Comparison of ENCODE assay signal across 17 cellular contexts in the genomic region with DNA sequence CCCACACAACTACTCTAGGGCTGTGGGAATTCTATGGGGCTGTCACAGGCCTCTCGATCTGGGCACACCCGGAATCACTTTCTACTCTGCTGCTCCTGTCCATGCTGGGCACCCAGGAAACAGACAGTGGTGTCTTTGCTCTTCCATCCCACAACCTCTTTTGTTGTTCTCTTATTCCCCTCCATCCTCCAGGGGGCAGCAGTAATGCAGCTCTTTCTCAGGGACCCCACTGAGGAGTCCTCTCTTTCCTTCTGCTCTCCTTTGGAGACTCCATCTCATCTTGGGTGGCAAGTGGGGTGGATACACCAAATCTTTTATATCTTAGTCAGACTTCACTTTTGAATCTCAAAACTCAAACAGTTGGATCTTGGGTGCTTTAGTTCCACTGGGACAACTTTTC.
DNase-seq lines count a peak whose midpoint lies in the region; ATAC-seq, FAIRE-seq and TF ChIP-seq lines count a peak whose summit lies in the region.
"Had no signal": no experiment of that assay in that cellular context is flagged by ENCODE, and none has a peak within 500 bp of the region (broad histone marks: within the 10 kb centered on the region; RNA-seq: fewer than 3 reads in every experiment).

No MANE protein-coding gene starts in this region.

- no peaks in the 10 kb centered on the region for H3K23me2 ChIP-seq in H9 (ENCODE audit: insufficient read length, low read depth, low read length, poor library complexity, severe bottlenecking)

- no peak overlapping the region for H2BK5ac ChIP-seq in H9 (ENCODE audit: insufficient read length, low read length)

- H3K4me3 Mint-ChIP-seq in H9 (no peak overlapping the region), WTC11 (no peak overlapping the region)
- H3K4me3 Mint-ChIP-seq: activated T-cell treated with anti-CD3 and anti-CD28 coated beads, Interleukin-2, amount 50 U/mL, for 72 hours had no signal

- H3K9me3 ChIP-seq in H9 (ENCODE audit: control insufficient read depth, low read depth, low read length) (no peaks in the 10 kb centered on the region), keratinocyte (ENCODE audit: control insufficient read depth, low read depth, low read length) (no peaks in the 10 kb centered on the region)

- no peaks in the 10 kb centered on the region for H3K9me1 ChIP-seq in keratinocyte (ENCODE audit: control insufficient read depth, extremely low read depth, insufficient read depth, low read length)

- peak; percentile 42 for DNase-seq in DMS 273 (lab: John Stamatoyannopoulos, UW; ENCODE audit: unreplicated experiment)
- DNase-seq in DMS 273 treated with DMSO at 0.1 percent for 48 hours (lab: John Stamatoyannopoulos, UW): no peak
- no peak for DNase-seq in H9
- peak; percentile 28 for DNase-seq in WTC11 (ENCODE audit: low spot score)
- no peak for DNase-seq in keratinocyte (ENCODE audit: low read depth, low spot score)
- no peak for DNase-seq in coronary artery (ENCODE audit: low spot score)
- no peak for DNase-seq in RCC 7860 (ENCODE audit: low spot score)
- DNase-seq: 8988T; activated T-cell treated with anti-CD3 and anti-CD28 coated beads, Interleukin-2, amount 50 U/mL, for 72 hours; central memory CD4-positive, alpha-beta T cell; foreskin melanocyte; HCEC 1CT; NCI-H1048; NK-92 treated with Interleukin-12 subunit alpha and Interleukin-12 subunit beta, amount 100 ng/mL, for 24 hours; stimulated activated CD4-positive, alpha-beta T cell treated with anti-CD3 and anti-CD28 coated beads, Interleukin-12 subunit alpha, Interleukin-12 subunit beta, amount 100 ng/mL, for 4 hours had no signal

- no peak overlapping the region for H2AK5ac ChIP-seq in H9 (ENCODE audit: insufficient read length, low read length)

- H3K4me3 ChIP-seq in keratinocyte (ENCODE audit: control insufficient read depth in 2 of 3, extremely low read depth in 1 of 3, insufficient read depth in 2 of 3, low read depth in 1 of 3, low read length in 3 of 3) (no peak overlapping the region), coronary artery (no peak overlapping the region)

- H3K4me1 Mint-ChIP-seq in H9 (peaks cover 17% of the 10 kb centered on the region in 2 experiments), WTC11 (peaks cover 14% of the 10 kb centered on the region)

- H3K79me2 ChIP-seq in H9 (ENCODE audit: insufficient read depth, low read length) (no peaks in the 10 kb centered on the region), keratinocyte (ENCODE audit: control insufficient read depth, insufficient read depth, low read length) (no peaks in the 10 kb centered on the region)

- H3K27ac Mint-ChIP-seq in H9 (no peak overlapping the region), WTC11 (no peak overlapping the region)
- H3K27ac Mint-ChIP-seq: activated T-cell treated with anti-CD3 and anti-CD28 coated beads, Interleukin-2, amount 50 U/mL, for 72 hours had no signal

- no peaks in the 10 kb centered on the region for H3K36me3 Mint-ChIP-seq in H9 (ENCODE audit: insufficient read depth in 1 of 3, low read depth in 3 of 3)
- H3K36me3 Mint-ChIP-seq in WTC11: no peaks in the 10 kb centered on the region

- H4K20me1 ChIP-seq in H9 (ENCODE audit: control insufficient read depth, insufficient read depth, insufficient read length) (no peaks in the 10 kb centered on the region), keratinocyte (ENCODE audit: control insufficient read depth, extremely low read depth, insufficient read depth, low read length) (no peaks in the 10 kb centered on the region)

- H3K23ac ChIP-seq in H9 (ENCODE audit: insufficient read length, low read depth, low read length): no peak overlapping the region

- no peak overlapping the region for H4K5ac ChIP-seq in H9 (ENCODE audit: insufficient read length, low read depth, low read length)

- H3K4ac ChIP-seq in H9 (ENCODE audit: low read depth, low read length): no peak overlapping the region

- H2BK120ac ChIP-seq in H9 (ENCODE audit: low read depth, low read length, poor library complexity, severe bottlenecking): no peak overlapping the region

- no peak overlapping the region for H3K56ac ChIP-seq in H9 (ENCODE audit: insufficient read length, low read depth, low read length)

- H3K4me1 ChIP-seq in H9 (ENCODE audit: insufficient read depth, low read length) (peaks cover 3% of the 10 kb centered on the region; the same call in 1 of the 2 replicates), keratinocyte (ENCODE audit: control insufficient read depth, extremely low read depth, insufficient read depth, low read length) (peaks cover 31% of the 10 kb centered on the region)

- dilution Hi-C loops in keratinocyte (cut with MboI; ENCODE audit: extremely low pct_ligation_motif_present, low sequenced_read_pairs): no loop called here

- no peak overlapping the region for H3K14ac ChIP-seq in H9 (ENCODE audit: insufficient read depth, low read length)

- no peak overlapping the region for H3K18ac ChIP-seq in H9 (ENCODE audit: insufficient read length, low read depth, low read length)

- ATAC-seq in WTC11: peak; percentile 55
- ATAC-seq in GM18858 (IDR thresholded peaks at IDR 0.05; ENCODE audit: unreplicated experiment): no peak

- no peak overlapping the region for H4K91ac ChIP-seq in H9 (ENCODE audit: insufficient read length, low read depth, low read length)

- TF ChIP-seq CTCF in H9 (conservative IDR thresholded peaks at IDR 0.05) (peak; percentile 62), WTC11 (IDR thresholded peaks at IDR 0.05) (0 out of 2 replicates have a peak, but pooled peaks have one; percentile 24), keratinocyte (optimal IDR thresholded peaks at IDR 0.05 in 1 of 3, IDR thresholded peaks at IDR 0.05 in 1 of 3, conservative IDR thresholded peaks at IDR 0.05 in 1 of 3; ENCODE audit: extremely low read depth in 1 of 3, insufficient read depth in 2 of 3, low read length in 3 of 3) (peak; percentile 22 to 39 (median 37)), coronary artery (IDR thresholded peaks at IDR 0.05) (no peak)

- H3K9ac ChIP-seq in H9 (ENCODE audit: extremely low read depth, insufficient read length, low read length): no peak overlapping the region
- no peak overlapping the region for H3K9ac ChIP-seq in keratinocyte (ENCODE audit: control insufficient read depth, extremely low read depth, insufficient read depth, low read length)

- no peak overlapping the region for H3T11ph ChIP-seq in H9 (ENCODE audit: low read length)

- no peak overlapping the region for H4K8ac ChIP-seq in H9 (replicated peaks; ENCODE audit: insufficient read length, low read depth, low read length)

- no peak overlapping the region for H2AFZ ChIP-seq in H9 (ENCODE audit: low read length)
- H2AFZ ChIP-seq in keratinocyte (ENCODE audit: control insufficient read depth, low read length): no peak overlapping the region

- POLR2A ChIA-PET in WTC11 (lab: Charles Lee): no interaction called here

- no peaks in the 10 kb centered on the region for H3K36me3 ChIP-seq in keratinocyte (ENCODE audit: control insufficient read depth in 2 of 2, extremely low read depth in 1 of 2, insufficient read depth in 2 of 2, low read length in 2 of 2)

- H3K79me1 ChIP-seq in H9 (ENCODE audit: insufficient read depth, low read depth, low read length, poor library complexity, severe bottlenecking): no peaks in the 10 kb centered on the region

- CTCF ChIA-PET in WTC11 (lab: Charles Lee): interaction anchor here (0.5 to 1.5 kb wide), 6 partner anchors 10 to 164 kb away, joined by 3 read pairs; no protein-coding TSS in a partner anchor

- H2BK15ac ChIP-seq in H9 (ENCODE audit: low read depth, low read length): no peak overlapping the region

- H3K27me3 Mint-ChIP-seq in H9 (ENCODE audit: low read depth) (peaks cover 12% of the 10 kb centered on the region), WTC11 (ENCODE audit: low read depth) (peaks cover 16% of the 10 kb centered on the region)

- H3K27me3 ChIP-seq in H9 (ENCODE audit: insufficient read depth, low read length) (no peaks in the 10 kb centered on the region), keratinocyte (ENCODE audit: control insufficient read depth, extremely low read depth, insufficient read depth, low read length) (no peaks in the 10 kb centered on the region)

- H3K27ac ChIP-seq in H9 (ENCODE audit: insufficient read length, low read depth, low read length) (no peak overlapping the region), keratinocyte (ENCODE audit: control insufficient read depth, insufficient read depth, low read length) (no peak overlapping the region), coronary artery (no peak overlapping the region)

- H3K9me3 Mint-ChIP-seq in H9 (peaks cover 0 to 2% of the 10 kb centered on the region in 2 experiments; a peak in 1 of 5 replicates), WTC11 (no peaks in the 10 kb centered on the region; the same call in 1 of the 2 replicates)

- WGBS in H9 (ENCODE audit: extremely low coverage, insufficient read length, low lambda C conversion rate): no CpG with 5 or more reads among the region's 2 CpGs

- FAIRE-seq in keratinocyte (lab: Jason Lieb, UNC): no peak
- no peak for FAIRE-seq in RCC 7860 (lab: Jason Lieb, UNC)
- FAIRE-seq: G401.6 had no signal

- H2BK20ac ChIP-seq in H9 (ENCODE audit: low read depth, low read length, poor library complexity, severe bottlenecking): no peak overlapping the region

- no peak overlapping the region for H3K4me2 ChIP-seq in H9 (ENCODE audit: insufficient read depth, insufficient read length, low read length)
- no peak overlapping the region for H3K4me2 ChIP-seq in keratinocyte (ENCODE audit: control insufficient read depth, extremely low read depth, insufficient read depth, low read depth, low read length)

- H2BK12ac ChIP-seq in H9 (ENCODE audit: insufficient read length, low read depth, low read length): no peak overlapping the region

TF ChIP-seq in WTC11, 78 proteins besides CTCF, POLR2A, EP300 and RAD21 (continues in another document):
- TF ChIP-seq EMX1 (CRISPR knock-in tag; IDR thresholded peaks at IDR 0.05) (no peak), ZNF317 (CRISPR knock-in tag; IDR thresholded peaks at IDR 0.05; ENCODE audit: borderline replicate concordance, low read depth) (no peak)

Comparison
In these comparisons a context has a peak if more than half of its experiments do, and no peak if none do; other contexts are left out.
1. DNase-seq: peak in DMS 273 (single experiment) and WTC11 (single experiment); none in DMS 273 treated with DMSO at 0.1 percent for 48 hours (single experiment), H9 (single experiment), keratinocyte (single experiment), coronary artery (single experiment) and RCC 7860 (single experiment).